25 cellular contexts compared by ENCODE assay signal in genomic region chr19:30303131-30303654, GRCh38.
DNase-seq lines count a peak whose midpoint lies in the region; ATAC-seq and TF ChIP-seq lines count a peak whose summit lies in the region.
"Had no signal": no experiment of that assay in that cellular context is flagged by ENCODE, and none has a peak within 500 bp of the region (broad histone marks: within the 10 kb centered on the region; RNA-seq: fewer than 3 reads in every experiment).

No MANE protein-coding gene starts in this region.

- no peak overlapping the region for H3K27ac Mint-ChIP-seq in stimulated activated effector memory CD8-positive, alpha-beta T cell treated with anti-CD3 and anti-CD28 coated beads, Interleukin-12 subunit alpha, Interleukin-12 subunit beta, amount 100 ng/mL, for 72 hours
- no peak overlapping the region for H3K27ac Mint-ChIP-seq in T-helper 2 cell treated with Interferon-gamma antibody and Interleukin-4, amounts not matched to agents 5 μg/mL and 100 μg/mL, for 36 hours
- H3K27ac Mint-ChIP-seq: CD4-positive, alpha-beta memory T cell; CD4-positive, CD25-positive, alpha-beta regulatory T cell; CD8-positive, alpha-beta memory T cell had no signal

- H3K4me3 ChIP-seq in HEK293 (ENCODE audit: low read depth, low read length) = no peak overlapping the region
- H3K4me3 ChIP-seq in coronary artery = no peak overlapping the region
- H3K4me3 ChIP-seq: BLaER1, GM12878 had no signal

- H3K36me3 ChIP-seq in HEK293 (ENCODE audit: control insufficient read depth in 2 of 2, insufficient read depth in 1 of 2, low read length in 2 of 2) = no peaks in the 10 kb centered on the region
- H3K36me3 ChIP-seq: BE2C, BLaER1 had no signal

- ATAC-seq in stimulated activated effector memory CD8-positive, alpha-beta T cell treated with anti-CD3 and anti-CD28 coated beads, Interleukin-12 subunit alpha, Interleukin-12 subunit beta, amount 100 ng/mL, for 72 hours = peak; percentile 24
- ATAC-seq: GM12878 had no signal

- TF ChIP-seq CTCF in HEK293 (tag by site-specific recombination; IDR thresholded peaks at IDR 0.05) (no peak), coronary artery (IDR thresholded peaks at IDR 0.05) (no peak)

- H3K27ac ChIP-seq in HEK293 (ENCODE audit: extremely low read depth, low read depth, low read length) = no peak overlapping the region
- no peak overlapping the region for H3K27ac ChIP-seq in coronary artery
- H3K27ac ChIP-seq: BLaER1 had no signal

- peaks cover 3% of the 10 kb centered on the region for H3K9me3 Mint-ChIP-seq in stimulated activated effector memory CD8-positive, alpha-beta T cell treated with anti-CD3 and anti-CD28 coated beads, Interleukin-12 subunit alpha, Interleukin-12 subunit beta, amount 100 ng/mL, for 72 hours
- no peaks in the 10 kb centered on the region for H3K9me3 Mint-ChIP-seq in T-helper 2 cell treated with Interferon-gamma antibody and Interleukin-4, amounts not matched to agents 5 μg/mL and 100 μg/mL, for 36 hours
- H3K9me3 Mint-ChIP-seq: CD14-positive monocyte; CD4-positive, CD25-positive, alpha-beta regulatory T cell had no signal

- no peaks in the 10 kb centered on the region for H3K27me3 Mint-ChIP-seq in T-helper 2 cell treated with Interferon-gamma antibody and Interleukin-4, amounts not matched to agents 5 μg/mL and 100 μg/mL, for 36 hours (ENCODE audit: low read depth)
- H3K27me3 Mint-ChIP-seq: CD4-positive, CD25-positive, alpha-beta regulatory T cell had no signal

- peak; percentile 53 for DNase-seq in coronary artery (ENCODE audit: low spot score)
- no peak for DNase-seq in stimulated activated effector memory CD8-positive, alpha-beta T cell treated with anti-CD3 and anti-CD28 coated beads, Interleukin-12 subunit alpha, Interleukin-12 subunit beta, amount 100 ng/mL, for 72 hours (ENCODE audit: low spot score in 2 of 2)
- no peak for DNase-seq in NCI-H510A (lab: John Stamatoyannopoulos, UW)
- no peak for DNase-seq in NCI-H774 (lab: John Stamatoyannopoulos, UW)
- no peak for DNase-seq in NCI-H69 (lab: John Stamatoyannopoulos, UW)
- DNase-seq in T-helper 2 cell treated with Interferon-gamma antibody and Interleukin-4, amounts not matched to agents 5 μg/mL and 100 μg/mL, for 36 hours (ENCODE audit: low spot score) = no peak
- DNase-seq: 8988T; ACHN; BE2C; C1 segment of cervical spinal cord; CD4-positive, alpha-beta memory T cell; CD4-positive, CD25-positive, alpha-beta regulatory T cell; CD8-positive, alpha-beta memory T cell; COR-L47; DMS 273 treated with DMSO at 0.1 percent for 48 hours; DMS153; DMS53; DMS79; DND-41; EL; GDM1 had no signal

- peaks cover 2% of the 10 kb centered on the region for H3K9me3 ChIP-seq in HEK293 (ENCODE audit: control insufficient read depth, insufficient read depth, low read depth, low read length)
- H3K9me3 ChIP-seq: BE2C, BLaER1 had no signal

- CTCF ChIA-PET in HEK293 (lab: Yijun Ruan, JAX) = interaction anchor here (0.6 kb wide), 1 partner anchor 1464 kb away, joined by 4 read pairs; no protein-coding TSS in a partner anchor

- peaks cover 7% of the 10 kb centered on the region; the same call in 1 of the 2 replicates for H3K4me1 ChIP-seq in HEK293 (ENCODE audit: control insufficient read depth, insufficient read depth, low read length)
- H3K4me1 ChIP-seq: BE2C, BLaER1 had no signal

- POLR2A ChIA-PET in HEK293 (lab: Yijun Ruan, JAX) = no interaction called here

- no peaks in the 10 kb centered on the region for H3K4me1 Mint-ChIP-seq in stimulated activated effector memory CD8-positive, alpha-beta T cell treated with anti-CD3 and anti-CD28 coated beads, Interleukin-12 subunit alpha, Interleukin-12 subunit beta, amount 100 ng/mL, for 72 hours
- H3K4me1 Mint-ChIP-seq in T-helper 2 cell treated with Interferon-gamma antibody and Interleukin-4, amounts not matched to agents 5 μg/mL and 100 μg/mL, for 36 hours (ENCODE audit: low read depth) = no peaks in the 10 kb centered on the region
- H3K4me1 Mint-ChIP-seq: CD14-positive monocyte; CD4-positive, alpha-beta memory T cell; CD4-positive, CD25-positive, alpha-beta regulatory T cell; CD8-positive, alpha-beta memory T cell had no signal

- no peak overlapping the region for H3K4me3 Mint-ChIP-seq in stimulated activated effector memory CD8-positive, alpha-beta T cell treated with anti-CD3 and anti-CD28 coated beads, Interleukin-12 subunit alpha, Interleukin-12 subunit beta, amount 100 ng/mL, for 72 hours
- H3K4me3 Mint-ChIP-seq in T-helper 2 cell treated with Interferon-gamma antibody and Interleukin-4, amounts not matched to agents 5 μg/mL and 100 μg/mL, for 36 hours = no peak overlapping the region
- H3K4me3 Mint-ChIP-seq: CD4-positive, alpha-beta memory T cell; CD4-positive, CD25-positive, alpha-beta regulatory T cell; CD8-positive, alpha-beta memory T cell had no signal

- H3K36me3 Mint-ChIP-seq in stimulated activated effector memory CD8-positive, alpha-beta T cell treated with anti-CD3 and anti-CD28 coated beads, Interleukin-12 subunit alpha, Interleukin-12 subunit beta, amount 100 ng/mL, for 72 hours = no peaks in the 10 kb centered on the region
- H3K36me3 Mint-ChIP-seq in T-helper 2 cell treated with Interferon-gamma antibody and Interleukin-4, amounts not matched to agents 5 μg/mL and 100 μg/mL, for 36 hours (ENCODE audit: low read depth) = no peaks in the 10 kb centered on the region
- H3K36me3 Mint-ChIP-seq: CD14-positive monocyte; CD4-positive, alpha-beta memory T cell; CD4-positive, CD25-positive, alpha-beta regulatory T cell; CD8-positive, alpha-beta memory T cell had no signal

TF ChIP-seq in HEK293, 187 proteins besides CTCF, POLR2A, EP300 and RAD21:
- TF ChIP-seq GLIS1 (tag by site-specific recombination; IDR thresholded peaks at IDR 0.05) (peak; percentile 55), ZNF830 (tag by site-specific recombination; IDR thresholded peaks at IDR 0.05; ENCODE audit: low read depth) (no peak), ZNF121 (tag by site-specific recombination; IDR thresholded peaks at IDR 0.05) (0 out of 2 replicates have a peak, but pooled peaks have one; percentile 54), ZBTB17 (tag by site-specific recombination; IDR thresholded peaks at IDR 0.05) (peak; percentile 61)
